21 cellular contexts compared by ENCODE assay signal in the genomic region with DNA sequence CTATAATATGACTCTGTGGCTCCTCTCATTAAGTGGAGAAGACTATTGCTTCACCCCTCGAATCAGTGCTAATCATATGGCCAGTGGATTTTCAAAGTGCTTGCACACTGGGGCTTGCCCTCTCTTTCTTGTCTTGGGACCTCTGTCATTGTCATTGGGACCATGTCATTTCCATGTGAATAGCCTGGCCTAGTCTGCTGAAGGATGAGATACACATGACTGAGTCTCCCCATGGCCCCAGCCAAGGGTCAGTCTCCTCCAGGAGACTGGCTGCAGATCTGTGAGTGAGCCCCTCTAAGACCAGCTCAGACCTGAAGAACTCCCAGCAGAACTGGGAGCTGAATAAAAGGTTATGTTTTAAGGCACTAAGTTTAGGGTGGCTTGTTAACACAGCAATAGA. TPM values are rescaled to one million over a fixed set of nuclear protein-coding genes. Genes with fewer than 3 reads are reported as not detected.
"Had no signal": no experiment of that assay in that cellular context is flagged by ENCODE, and none has a peak within 500 bp of the region (broad histone marks: within the 10 kb centered on the region; RNA-seq: fewer than 3 reads in every experiment).

No MANE protein-coding gene starts in this region.

- DNase-seq: Karpas-422, KG1, MG63, NCI-H1092, NCI-H1105 treated with DMSO at 0.1 percent for 48 hours, NCI-H1417 treated with DMSO at 0.1 percent for 48 hours, NCI-H146, NCI-H1694 treated with DMSO at 0.1 percent for 48 hours, NCI-H1930, NCI-H2081, NCI-H2107, NCI-H2227 treated with DMSO at 0.1 percent for 48 hours, NCI-H524, NCI-H526 treated with DMSO at 0.1 percent for 48 hours, NCI-H748 treated with DMSO at 0.1 percent for 48 hours, Right ventricle myocardium superior, RPMI8226, SIG-M5 had no signal

- H3K9me3 ChIP-seq: MG63, SJSA1 had no signal

- H3K27ac ChIP-seq: SJSA1, SK-N-MC had no signal

- H3K36me3 ChIP-seq: MG63, SJSA1 had no signal

- H3K27me3 ChIP-seq: MG63, SJSA1 had no signal

- H3K4me3 ChIP-seq: MG63, SJSA1, SK-N-MC had no signal

RNA-seq across cellular contexts. Expression of a gene that starts 39.5 kb away (rescaled TPM):
- total RNA-seq: HT-29 had no signal
